In genomic region chr2:238618884-238619283, GRCh38 we compare ENCODE assay signal across 7 cellular contexts.
DNase-seq lines count a peak whose midpoint lies in the region; TF ChIP-seq lines count a peak whose summit lies in the region.
"Not testable (repeated sequence)": the region's sequence is repeated elsewhere in the genome, so short reads cannot be mapped to it uniquely, and the experiment has no call there.

No MANE protein-coding gene starts in this region.

- not testable (repeated sequence) for TF ChIP-seq EP300 in SK-N-SH (IDR thresholded peaks at IDR 0.05; ENCODE audit: borderline replicate concordance in 1 of 2, low read depth in 1 of 2, low read length in 1 of 2)

- not testable (repeated sequence) for H3F3A ChIP-seq in SK-N-SH (replicated peaks; ENCODE audit: insufficient read depth)

- H2AFZ ChIP-seq in SK-N-SH (ENCODE audit: low read depth): not testable (repeated sequence)

- H3K27ac Mint-ChIP-seq in neural crest cell (ENCODE audit: unreplicated experiment): not testable (repeated sequence)

- not testable (repeated sequence) for H3K27ac ChIP-seq in A673 (ENCODE audit: low read depth, low read length, poor library complexity, severe bottlenecking); SK-N-SH (ENCODE audit: low read depth in 2 of 2, low read length in 1 of 2)

- H3K9ac ChIP-seq in SK-N-SH: not testable (repeated sequence)

- H3K9me3 ChIP-seq in A673 (ENCODE audit: low read depth, low read length, poor library complexity, severe bottlenecking); SK-N-SH: not testable (repeated sequence)

- H3K36me3 ChIP-seq in A673 (ENCODE audit: insufficient read depth, low read length, poor library complexity, severe bottlenecking); SK-N-SH (replicated peaks in 1 of 2; ENCODE audit: control insufficient read depth in 1 of 2, insufficient read depth in 2 of 2, low read length in 1 of 2): not testable (repeated sequence)

- not testable (repeated sequence) for H3K27me3 Mint-ChIP-seq in neural crest cell (ENCODE audit: low read depth)

- intact Hi-C loops in A673 (cut with micrococcal nuclease; ENCODE audit: unreplicated experiment): not testable (repeated sequence)

- H3K4me1 ChIP-seq in A673 (ENCODE audit: insufficient read depth, low read length, poor library complexity, severe bottlenecking); SK-N-SH (ENCODE audit: control insufficient read depth in 1 of 2, insufficient read depth in 2 of 2, low read depth in 1 of 2, low read length in 1 of 2): not testable (repeated sequence)

- H3K79me2 ChIP-seq in SK-N-SH (ENCODE audit: insufficient read depth): not testable (repeated sequence)

- H3K4me1 Mint-ChIP-seq in neural crest cell: not testable (repeated sequence)

- not testable (repeated sequence) for H3K9me2 ChIP-seq in SK-N-SH

- H3K4me3 ChIP-seq in A673 (ENCODE audit: low read depth, low read length, poor library complexity, severe bottlenecking); SK-N-SH (ENCODE audit: low read depth in 2 of 2, low read length in 1 of 2); choroid plexus epithelial cell (ENCODE audit: low read depth, low read length); fibroblast of the aortic adventitia (ENCODE audit: low read depth, low read length): not testable (repeated sequence)

- TF ChIP-seq CTCF in A673 (conservative IDR thresholded peaks at IDR 0.05; ENCODE audit: low read depth, low read length) (peak; percentile 41; the same call in 1 of the 2 replicates), GM12872 (IDR thresholded peaks at IDR 0.05; ENCODE audit: insufficient read depth, low read depth, low read length) (peak; percentile 6; the same call in 1 of the 3 replicates), SK-N-SH (IDR thresholded peaks at IDR 0.05) (peak; percentile 51), choroid plexus epithelial cell (conservative IDR thresholded peaks at IDR 0.05; ENCODE audit: low read depth, low read length) (peak; percentile 3), fibroblast of the aortic adventitia (IDR thresholded peaks at IDR 0.05; ENCODE audit: insufficient read depth, low read length) (peak; percentile 3), neural crest cell (conservative IDR thresholded peaks at IDR 0.05) (peak; percentile 43)

- not testable (repeated sequence) for H3K9me3 Mint-ChIP-seq in neural crest cell

- not testable (repeated sequence) for H3K4me2 ChIP-seq in SK-N-SH

- BruUV-seq in A673 (replicated peaks; lab: Mats Ljungman, UMichigan): not testable (repeated sequence)

- not testable (repeated sequence) for TF ChIP-seq RAD21 in SK-N-SH (IDR thresholded peaks at IDR 0.05; ENCODE audit: low read length)

- not testable (repeated sequence) for H3K36me3 Mint-ChIP-seq in neural crest cell (ENCODE audit: low read depth)

- POLR2A ChIA-PET in A673 (lab: Charles Lee; ENCODE audit: low non-redundant PET); SK-N-SH (lab: Yijun Ruan, JAX): not testable (repeated sequence)

- in situ Hi-C loops in KBM-7 (cut with MboI; ENCODE audit: low pct_unique_long_range_greater_than_20kb, low sequenced_read_pairs): not testable (repeated sequence)

- H4K20me1 ChIP-seq in SK-N-SH (ENCODE audit: insufficient read depth): not testable (repeated sequence)

- H3K27me3 ChIP-seq in A673 (replicated peaks; ENCODE audit: insufficient read depth, low read depth, low read length, poor library complexity); SK-N-SH (ENCODE audit: insufficient read depth): not testable (repeated sequence)

- CTCF ChIA-PET in A673 (lab: Charles Lee) (interaction anchor here (0.6 to 0.7 kb wide), 3 partner anchors 20 to 110 kb away, joined by 4 to 6 read pairs (median 5); no protein-coding TSS in a partner anchor), SK-N-SH (lab: Yijun Ruan, JAX) (interaction anchor here (0.6 to 0.7 kb wide), 2 partner anchors 110 to 1107 kb away, joined by 3 read pairs; no protein-coding TSS in a partner anchor)

- DNase-seq in A673 (ENCODE audit: low spot score); SK-N-SH; choroid plexus epithelial cell (ENCODE audit: low read depth); fibroblast of the aortic adventitia (ENCODE audit: low read depth); neural crest cell (ENCODE audit: low read depth, low spot score): not testable (repeated sequence)
- DNase-seq in KBM-7: peak; percentile 8

- not testable (repeated sequence) for H3K4me3 Mint-ChIP-seq in neural crest cell
